In genomic region chr5:50709471-50709870, GRCh38 we compare ENCODE assay signal across 13 cellular contexts. TPM values are rescaled to one million over a fixed set of nuclear protein-coding genes. Genes with fewer than 3 reads are reported as not detected.
DNase-seq lines count a peak whose midpoint lies in the region; ATAC-seq and TF ChIP-seq lines count a peak whose summit lies in the region.
"Had no signal": no experiment of that assay in that cellular context is flagged by ENCODE, and none has a peak within 500 bp of the region (broad histone marks: within the 10 kb centered on the region; RNA-seq: fewer than 3 reads in every experiment).

No MANE protein-coding gene starts in this region.

- H3K4me3 ChIP-seq in breast epithelium = no peak overlapping the region
- H3K4me3 ChIP-seq in RWPE2 (ENCODE audit: severe bottlenecking) = no peak overlapping the region
- no peak overlapping the region for H3K4me3 ChIP-seq in epithelial cell of esophagus (ENCODE audit: low read length)
- H3K4me3 ChIP-seq: left lung had no signal

- no peaks in the 10 kb centered on the region for H3K9me3 Mint-ChIP-seq in MCF 10A (ENCODE audit: unreplicated experiment)

- no peaks in the 10 kb centered on the region for H3K27me3 ChIP-seq in breast epithelium
- H3K27me3 ChIP-seq in RWPE2 (ENCODE audit: insufficient read depth, poor library complexity, severe bottlenecking) = no peaks in the 10 kb centered on the region
- H3K27me3 ChIP-seq: left lung had no signal

- no peak for TF ChIP-seq CTCF in MCF 10A (IDR thresholded peaks at IDR 0.05; ENCODE audit: unreplicated experiment)
- no peak for TF ChIP-seq CTCF in breast epithelium (IDR thresholded peaks at IDR 0.05)
- no peak for TF ChIP-seq CTCF in RWPE2 (IDR thresholded peaks at IDR 0.05; ENCODE audit: poor library complexity, severe bottlenecking)
- TF ChIP-seq CTCF in epithelial cell of esophagus (IDR thresholded peaks at IDR 0.05; ENCODE audit: insufficient read depth, low read depth, low read length, missing control alignments) = no peak

- BruUV-seq in MCF 10A (replicated peaks; lab: Mats Ljungman, UMichigan) = no TSS peak

- TF ChIP-seq POLR2A in breast epithelium (IDR thresholded peaks at IDR 0.05) (no peak), erythroblast (IDR thresholded peaks at IDR 0.05; ENCODE audit: low read length) (no peak)

- no peaks in the 10 kb centered on the region for H3K9me3 ChIP-seq in breast epithelium
- H3K9me3 ChIP-seq in RWPE2 (ENCODE audit: severe bottlenecking) = no peaks in the 10 kb centered on the region
- H3K9me3 ChIP-seq: left lung had no signal

- no peak overlapping the region for H3K27ac ChIP-seq in breast epithelium
- no peak overlapping the region for H3K27ac ChIP-seq in RWPE2 (ENCODE audit: poor library complexity, severe bottlenecking)
- H3K27ac ChIP-seq: left lung had no signal

- no peak overlapping the region for H3K4me3 Mint-ChIP-seq in MCF 10A (ENCODE audit: unreplicated experiment)

- DNase-seq in MCF 10A (ENCODE audit: unreplicated experiment) (peak; percentile 16), breast epithelium (ENCODE audit: low spot score in 2 of 2) (no peak), RWPE2 (ENCODE audit: low spot score) (no peak), epithelial cell of esophagus (ENCODE audit: low read depth) (peak; percentile 20), erythroblast (lab: John Stamatoyannopoulos, UW) (no peak), NCI-H187 (lab: John Stamatoyannopoulos, UW) (no peak), left ventricle myocardium superior (no peak), NCI-H1092 treated with DMSO at 0.1 percent for 48 hours (lab: John Stamatoyannopoulos, UW) (no peak)
- DNase-seq: anterior cingulate cortex, C1 segment of cervical spinal cord, left lung, NCI-H1105 had no signal

- H3K36me3 Mint-ChIP-seq in MCF 10A (ENCODE audit: insufficient read depth, unreplicated experiment) = peaks cover 5% of the 10 kb centered on the region

- no peaks in the 10 kb centered on the region for H3K36me3 ChIP-seq in breast epithelium
- H3K36me3 ChIP-seq in RWPE2 (ENCODE audit: low read depth) = no peaks in the 10 kb centered on the region
- H3K36me3 ChIP-seq: left lung had no signal

- H3K27ac Mint-ChIP-seq in MCF 10A (ENCODE audit: low read depth, unreplicated experiment) = no peak overlapping the region

- intact Hi-C loops in MCF 10A (cut with micrococcal nuclease) (no loop called here), breast epithelium (cut with DNase I; ENCODE audit: low total_unique reads) (no loop called here), left ventricle myocardium superior (cut with micrococcal nuclease) (no loop called here)

- ATAC-seq in RWPE2 (ENCODE audit: low read depth) (peak; percentile 78), left ventricle myocardium superior (no peak)
- ATAC-seq: esophagus mucosa, left lung had no signal

- CTCF ChIA-PET in MCF 10A (lab: Yijun Ruan, JAX) = no interaction called here

- H3K4me1 Mint-ChIP-seq in MCF 10A (ENCODE audit: insufficient read depth, unreplicated experiment) = peaks cover 39% of the 10 kb centered on the region

- POLR2A ChIA-PET in MCF 10A (lab: Yijun Ruan, JAX) = no interaction called here

- peaks cover 0 to 3% of the 10 kb centered on the region in 2 donors for H3K4me1 ChIP-seq in breast epithelium
- peaks cover 17% of the 10 kb centered on the region for H3K4me1 ChIP-seq in RWPE2 (ENCODE audit: insufficient read depth, poor library complexity, severe bottlenecking)

- no peaks in the 10 kb centered on the region for H3K27me3 Mint-ChIP-seq in MCF 10A (ENCODE audit: insufficient read depth, unreplicated experiment)

RNA-seq across cellular contexts. Expression of gene PARP8, which starts 43.0 kb away (rescaled TPM):
- 24.5 and 31.2 TPM in 2 replicates for total RNA-seq in MCF 10A (2022)
- 10 to 100 TPM; 24.3 to 41.7 (median 26.2) TPM for total RNA-seq in breast epithelium
- 6.2 TPM for total RNA-seq in left ventricle myocardium superior

Comparison
In these comparisons a context has a peak if more than half of its experiments do, and no peak if none do; other contexts are left out.
1. DNase-seq: peak in MCF 10A (single experiment) and epithelial cell of esophagus (single experiment); none in breast epithelium (0 of 2), RWPE2 (single experiment), erythroblast (0 of 2), NCI-H187 (0 of 2), left ventricle myocardium superior (single experiment) and NCI-H1092 treated with DMSO at 0.1 percent for 48 hours (single experiment).